Comparison of ENCODE assay signal across 1 cellular context in genomic region chr17:76386966-76387765, GRCh38.
TF ChIP-seq lines count a peak whose summit lies in the region.

No MANE protein-coding gene starts in this region.

TF ChIP-seq in HepG2, 621 proteins besides CTCF, POLR2A, EP300 and RAD21:
- peak; percentile 59; the same call in 1 of the 2 replicates for TF ChIP-seq AKAP8 (CRISPR knock-in tag; IDR thresholded peaks at IDR 0.05)
- 0 out of 2 replicates have a peak, but pooled peaks have one; percentile 36 for TF ChIP-seq SNAI1 (CRISPR knock-in tag; IDR thresholded peaks at IDR 0.05; ENCODE audit: borderline replicate concordance)
- TF ChIP-seq ZNF737 (CRISPR knock-in tag; IDR thresholded peaks at IDR 0.05; ENCODE audit: borderline replicate concordance) = no peak
- TF ChIP-seq MTF2 (CRISPR knock-in tag; IDR thresholded peaks at IDR 0.05; ENCODE audit: borderline replicate concordance) = no peak
- TF ChIP-seq HOXA3 (CRISPR knock-in tag; IDR thresholded peaks at IDR 0.05) = 0 out of 2 replicates have a peak, but pooled peaks have one; percentile 14
- TF ChIP-seq ZNF207 (IDR thresholded peaks at IDR 0.05; ENCODE audit: borderline replicate concordance) = no peak
- no peak for TF ChIP-seq ZNF235 (CRISPR knock-in tag; IDR thresholded peaks at IDR 0.05; ENCODE audit: borderline replicate concordance)
- TF ChIP-seq ZFP41 (CRISPR knock-in tag; IDR thresholded peaks at IDR 0.05; ENCODE audit: borderline replicate concordance) = 0 out of 2 replicates have a peak, but pooled peaks have one; percentile 17
- TF ChIP-seq ZC3H13 (CRISPR knock-in tag; IDR thresholded peaks at IDR 0.05) = peak; percentile 51; the same call in 1 of the 2 replicates
- peak; percentile 86 for TF ChIP-seq HNRNPL (IDR thresholded peaks at IDR 0.05; ENCODE audit: low read depth, low read length)
- TF ChIP-seq SRY (CRISPR knock-in tag; IDR thresholded peaks at IDR 0.05) = 0 out of 2 replicates have a peak, but pooled peaks have one; percentile 65
- TF ChIP-seq SALL1 (CRISPR knock-in tag; IDR thresholded peaks at IDR 0.05) = 0 out of 2 replicates have a peak, but pooled peaks have one; percentile 15
- 0 out of 2 replicates have a peak, but pooled peaks have one; percentile 27 for TF ChIP-seq KLF13 (CRISPR knock-in tag; IDR thresholded peaks at IDR 0.05)
- 0 out of 2 replicates have a peak, but pooled peaks have one; percentile 3 for TF ChIP-seq JUND (CRISPR knock-in tag; IDR thresholded peaks at IDR 0.05)
- peak; percentile 99 for TF ChIP-seq AGO2 (optimal IDR thresholded peaks at IDR 0.05; ENCODE audit: low read depth, low read length)
- TF ChIP-seq AGO1 (IDR thresholded peaks at IDR 0.05; ENCODE audit: low read depth, low read length, poor library complexity, severe bottlenecking) = peak; percentile 72
- TF ChIP-seq ZBTB39 (CRISPR knock-in tag; IDR thresholded peaks at IDR 0.05) = no peak
- TF ChIP-seq ZNF691 (CRISPR knock-in tag; IDR thresholded peaks at IDR 0.05; ENCODE audit: borderline replicate concordance, low read depth) = 0 out of 2 replicates have a peak, but pooled peaks have one; percentile 32
- peak; percentile 47; the same call in 1 of the 2 replicates for TF ChIP-seq ZBTB33 (CRISPR knock-in tag; IDR thresholded peaks at IDR 0.05)
- TF ChIP-seq ZSCAN29 (CRISPR knock-in tag; conservative IDR thresholded peaks at IDR 0.05) = 0 out of 2 replicates have a peak, but pooled peaks have one; percentile 25
- 0 out of 2 replicates have a peak, but pooled peaks have one; percentile 5 for TF ChIP-seq BRF2 (CRISPR knock-in tag; IDR thresholded peaks at IDR 0.05)
- 0 out of 2 replicates have a peak, but pooled peaks have one; percentile 8 for TF ChIP-seq TARDBP (CRISPR knock-in tag; IDR thresholded peaks at IDR 0.05)
- TF ChIP-seq ZNF460 (CRISPR knock-in tag; IDR thresholded peaks at IDR 0.05; ENCODE audit: borderline replicate concordance) = no peak
- peak; percentile 71 for TF ChIP-seq RBFOX2 (IDR thresholded peaks at IDR 0.05; ENCODE audit: low read depth, low read length)
- 0 out of 2 replicates have a peak, but pooled peaks have one; percentile 37 for TF ChIP-seq ZNF329 (CRISPR knock-in tag; IDR thresholded peaks at IDR 0.05; ENCODE audit: low read depth)
- TF ChIP-seq ZNF280B (CRISPR knock-in tag; IDR thresholded peaks at IDR 0.05; ENCODE audit: borderline replicate concordance) = peak; percentile 25
- no peak for TF ChIP-seq ATF7 (IDR thresholded peaks at IDR 0.05)
- TF ChIP-seq ATF7 (CRISPR knock-in tag; IDR thresholded peaks at IDR 0.05) = 0 out of 2 replicates have a peak, but pooled peaks have one; percentile 72
- peak; percentile 73 for TF ChIP-seq RBM22 (optimal IDR thresholded peaks at IDR 0.05; ENCODE audit: low read length)
- peak; percentile 29; the same call in 1 of the 2 replicates for TF ChIP-seq ZFY (CRISPR knock-in tag; IDR thresholded peaks at IDR 0.05)
- 0 out of 2 replicates have a peak, but pooled peaks have one; percentile 17 for TF ChIP-seq FOSL1 (CRISPR knock-in tag; IDR thresholded peaks at IDR 0.05; ENCODE audit: borderline replicate concordance)
- TF ChIP-seq ZNF10 (CRISPR knock-in tag; IDR thresholded peaks at IDR 0.05; ENCODE audit: borderline replicate concordance, low read depth) = no peak
- no peak; the same call in 1 of the 2 replicates for TF ChIP-seq ZNF576 (CRISPR knock-in tag; IDR thresholded peaks at IDR 0.05)
- 0 out of 2 replicates have a peak, but pooled peaks have one; percentile 21 for TF ChIP-seq DR1 (CRISPR knock-in tag; IDR thresholded peaks at IDR 0.05)
- TF ChIP-seq NONO (IDR thresholded peaks at IDR 0.05) = no peak
- peak; percentile 44; the same call in 1 of the 2 replicates for TF ChIP-seq NONO (CRISPR knock-in tag; conservative IDR thresholded peaks at IDR 0.05)
- TF ChIP-seq ZBTB38 (CRISPR knock-in tag; IDR thresholded peaks at IDR 0.05) = 0 out of 2 replicates have a peak, but pooled peaks have one; percentile 12
- TF ChIP-seq ZNF292 (CRISPR knock-in tag; IDR thresholded peaks at IDR 0.05; ENCODE audit: borderline replicate concordance, low read depth) = 0 out of 2 replicates have a peak, but pooled peaks have one; percentile 12
- TF ChIP-seq HNRNPLL (IDR thresholded peaks at IDR 0.05; ENCODE audit: low read depth, low read length, poor library complexity, severe bottlenecking) = peak; percentile 43
- peak; percentile 57 for TF ChIP-seq MED8 (CRISPR knock-in tag; IDR thresholded peaks at IDR 0.05; ENCODE audit: insufficient replicate concordance)
TF ChIP-seq in HepG2: peak in this region for 30.
